19 cellular contexts compared by ENCODE assay signal in the genomic region with DNA sequence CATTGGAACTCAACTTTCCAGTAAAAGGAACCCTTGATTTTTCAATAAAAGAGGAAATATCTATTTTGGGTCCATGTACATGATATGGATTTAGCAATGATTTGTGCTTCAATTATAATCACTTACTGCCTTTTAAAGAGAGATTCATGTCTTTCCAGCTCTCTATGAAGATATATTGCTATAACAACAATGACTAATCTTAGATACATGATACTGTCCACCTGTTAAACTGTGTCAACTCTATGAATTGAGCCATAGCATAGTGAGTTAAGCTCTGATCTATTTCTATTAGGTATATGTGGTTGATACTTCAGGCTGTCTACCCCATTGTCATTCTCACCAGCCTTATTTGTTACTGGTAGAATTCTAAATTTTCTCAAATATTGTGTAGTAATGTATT.
"Had no signal": no experiment of that assay in that cellular context is flagged by ENCODE, and none has a peak within 500 bp of the region (broad histone marks: within the 10 kb centered on the region; RNA-seq: fewer than 3 reads in every experiment).

No MANE protein-coding gene starts in this region.

- H3K27ac ChIP-seq: body of pancreas, coronary artery, prostate gland, transverse colon had no signal

- DNase-seq: activated CD4-positive, alpha-beta T cell treated with anti-CD3 and anti-CD28 coated beads, Interleukin-2, amount 50 U/mL, for 1 hour; activated CD8-positive, alpha-beta memory T cell treated with anti-CD3 and anti-CD28 coated beads for 24 hours; activated naive CD8-positive, alpha-beta T cell treated with anti-CD3 and anti-CD28 coated beads for 36 hours; amygdala; body of pancreas; effector CD4-positive, alpha-beta T cell; glutamatergic neuron; immature natural killer cell; nephron progenitor cell; occipital lobe; right cardiac atrium; small intestine; stimulated activated CD4-positive, alpha-beta T cell treated with anti-CD3 and anti-CD28 coated beads, Interleukin-4, amount 100 ng/mL, for 24 hours; stimulated activated naive CD4-positive, alpha-beta T cell; T1000; transverse colon had no signal

- H3K4me1 ChIP-seq: body of pancreas, prostate gland, transverse colon had no signal

- H3K4me3 ChIP-seq: body of pancreas, coronary artery, prostate gland, transverse colon had no signal

- H3K27me3 ChIP-seq: body of pancreas, transverse colon had no signal

- H3K9me3 ChIP-seq: body of pancreas, prostate gland, transverse colon had no signal

- ATAC-seq: activated CD4-positive, CD25-positive, alpha-beta regulatory T cell treated with anti-CD3 and anti-CD28 coated beads, Interleukin-2, amount 50 U/mL, for 24 hours; body of pancreas; right cardiac atrium had no signal

- H3K36me3 ChIP-seq: prostate gland, transverse colon had no signal
